1 cellular context compared by ENCODE assay signal in genomic region chr4:5821665-5822358, GRCh38.
A peak's percentile ranks its signal among the peaks of the same experiment; 100 is the strongest.
TF ChIP-seq lines count a peak whose summit lies in the region.

No MANE protein-coding gene starts in this region.

TF ChIP-seq in K562, 482 proteins besides CTCF, POLR2A, EP300 and RAD21 (continued from another document):
- peak; percentile 74 for TF ChIP-seq CTCFL (IDR thresholded peaks at IDR 0.05; ENCODE audit: borderline replicate concordance, insufficient read depth, low read depth, low read length, poor library complexity, severe bottlenecking)
- no peak for TF ChIP-seq PTBP1 (IDR thresholded peaks at IDR 0.05; ENCODE audit: low read depth, low read length)
- TF ChIP-seq TAL1 (IDR thresholded peaks at IDR 0.05): no peak
- 0 out of 4 replicates have a peak, but pooled peaks of 1 of the 2 experiments have one; percentile 10 for TF ChIP-seq NRF1 (conservative IDR thresholded peaks at IDR 0.05 in 1 of 2, IDR thresholded peaks at IDR 0.05 in 1 of 2)
- TF ChIP-seq MXD1 (CRISPR knock-in tag; IDR thresholded peaks at IDR 0.05; ENCODE audit: borderline replicate concordance, poor library complexity, severe bottlenecking): no peak
- peak; percentile 66; the same call in 1 of the 2 replicates for TF ChIP-seq ZKSCAN1 (IDR thresholded peaks at IDR 0.05; ENCODE audit: low read depth, low read length)
- TF ChIP-seq ZNF395 (CRISPR knock-in tag; IDR thresholded peaks at IDR 0.05): 0 out of 2 replicates have a peak, but pooled peaks have one; percentile 37
- peak; percentile 58 for TF ChIP-seq SMC3 (conservative IDR thresholded peaks at IDR 0.05; ENCODE audit: insufficient read depth, low read depth, low read length)
